8 cellular contexts compared by ENCODE assay signal in the genomic region with DNA sequence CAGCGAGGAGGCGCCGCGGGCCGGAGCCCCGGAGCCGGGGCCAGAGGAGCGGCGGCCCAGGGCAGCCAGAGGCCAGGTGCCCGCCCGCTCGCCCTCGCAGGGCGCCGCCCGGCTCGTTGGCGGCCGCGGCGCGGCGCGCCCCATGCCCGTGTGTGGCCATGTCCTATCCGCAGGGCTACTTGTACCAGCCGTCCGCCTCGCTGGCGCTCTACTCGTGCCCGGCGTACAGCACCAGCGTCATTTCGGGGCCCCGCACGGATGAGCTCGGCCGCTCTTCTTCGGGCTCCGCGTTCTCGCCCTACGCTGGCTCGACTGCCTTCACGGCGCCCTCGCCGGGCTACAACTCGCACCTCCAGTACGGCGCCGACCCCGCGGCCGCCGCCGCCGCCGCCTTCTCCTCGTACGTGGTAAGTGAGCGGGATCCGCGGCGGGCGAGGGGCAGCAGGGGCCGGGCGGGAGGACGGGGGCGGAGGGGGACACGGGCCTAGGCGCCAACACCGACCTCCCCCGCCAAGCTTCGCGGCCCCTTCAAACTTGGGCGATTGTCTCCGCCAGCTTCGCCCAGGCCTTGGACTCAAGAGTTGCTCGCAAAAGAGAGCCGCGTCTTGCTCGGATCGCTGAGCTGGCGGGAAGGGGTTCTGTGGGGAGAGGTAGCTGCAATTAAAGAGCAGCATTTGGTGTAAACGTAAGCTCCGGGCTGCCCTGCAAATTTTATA. TPM values are rescaled to one million over a fixed set of nuclear protein-coding genes. Genes with fewer than 3 reads are reported as not detected.
DNase-seq lines count a peak whose midpoint lies in the region; ATAC-seq and TF ChIP-seq lines count a peak whose summit lies in the region.

No MANE protein-coding gene starts in this region.

- no peak for TF ChIP-seq CTCF in AG09309 (IDR thresholded peaks at IDR 0.05; ENCODE audit: control insufficient read depth, insufficient read depth, low read depth, low read length, missing control alignments)
- no peak for TF ChIP-seq CTCF in GM13977 (IDR thresholded peaks at IDR 0.05; ENCODE audit: extremely low read depth, insufficient read depth, missing control alignments)
- TF ChIP-seq CTCF in epithelial cell of esophagus (IDR thresholded peaks at IDR 0.05; ENCODE audit: insufficient read depth, low read depth, low read length, missing control alignments), result no peak
- TF ChIP-seq CTCF in neural crest cell (conservative IDR thresholded peaks at IDR 0.05), result peak; percentile 20

- peak overlapping the region; percentile 59 for H3K27ac Mint-ChIP-seq in neural crest cell (ENCODE audit: unreplicated experiment)

- H3K4me3 Mint-ChIP-seq in neural crest cell, result peak overlapping the region; percentile 92

- peak overlapping the region; percentile 58 for H3K4me3 ChIP-seq in AG09309 (ENCODE audit: control insufficient read depth, low read depth, low read length)
- H3K4me3 ChIP-seq in epithelial cell of esophagus (ENCODE audit: low read length), result peak overlapping the region; percentile 91

- no peak for DNase-seq in AG09309 (ENCODE audit: low read depth)
- peak; percentile 29 for DNase-seq in GM13977 (ENCODE audit: low spot score)
- DNase-seq in SK-N-DZ (ENCODE audit: low spot score), result peak; percentile 35
- peak; percentile 64 for DNase-seq in epithelial cell of esophagus (ENCODE audit: low read depth)
- DNase-seq in neural crest cell (ENCODE audit: low read depth, low spot score), result peak; percentile 43
- no peak for DNase-seq in G401 (ENCODE audit: low spot score)

- no peak for ATAC-seq in HG03354 (IDR thresholded peaks at IDR 0.05; ENCODE audit: poor library complexity, severe bottlenecking, unreplicated experiment)
- no peak for ATAC-seq in HG03439 (IDR thresholded peaks at IDR 0.05; ENCODE audit: unreplicated experiment)

- H3K36me3 Mint-ChIP-seq in neural crest cell (ENCODE audit: low read depth), result peaks cover 13% of the 10 kb centered on the region

- H3K4me1 Mint-ChIP-seq in neural crest cell, result peaks cover 60% of the 10 kb centered on the region

- H3K27me3 Mint-ChIP-seq in neural crest cell (ENCODE audit: low read depth), result peaks cover 77% of the 10 kb centered on the region

- in situ Hi-C loops in GM13977 (cut with MboI; ENCODE audit: low pct_unique_long_range_greater_than_20kb, low sequenced_read_pairs, unreplicated experiment) (loop anchor here (25.0 kb wide), 1 partner anchor 644 kb away; the partner anchor contains the start of gene IRX3), G401 (cut with HindIII; ENCODE audit: low sequenced_read_pairs) (no loop called here)

- no peaks in the 10 kb centered on the region for H3K9me3 Mint-ChIP-seq in neural crest cell

RNA-seq across cellular contexts. Expression of gene IRX5, which starts 0.5 kb away (rescaled TPM):
- 4.6 and 6.1 TPM in 2 replicates for polyA plus RNA-seq in SK-N-DZ (2014; cell fraction: cytosol; rRNA removed)
- polyA plus RNA-seq in SK-N-DZ (2014; cell fraction: nucleus; rRNA removed), result 4.3 and 6.3 TPM in 2 replicates
- 12.7 and 14.9 TPM in 2 replicates for total RNA-seq in neural crest cell
- not detected in 2 replicates for total RNA-seq in G401 (2014; rRNA removed; shearing (Covaris generic))

Comparison
In these comparisons a context has a peak if more than half of its experiments do, and no peak if none do; other contexts are left out.
1. DNase-seq: peak in GM13977 (single experiment), SK-N-DZ (single experiment), epithelial cell of esophagus (single experiment) and neural crest cell (single experiment); none in AG09309 (single experiment) and G401 (single experiment).
2. RNA of gene IRX5, which starts 0.5 kb away (total RNA-seq): 12.7 to 14.9 TPM in neural crest cell; not detected in G401; every median in the first group is over 10 times any median in the second.